29 cellular contexts compared by ENCODE assay signal in genomic region chr14:102058146-102058545, GRCh38. TPM values are rescaled to one million over a fixed set of nuclear protein-coding genes. Genes with fewer than 3 reads are reported as not detected.
DNase-seq lines count a peak whose midpoint lies in the region; TF ChIP-seq lines count a peak whose summit lies in the region.
"Had no signal": no experiment of that assay in that cellular context is flagged by ENCODE, and none has a peak within 500 bp of the region (broad histone marks: within the 10 kb centered on the region; RNA-seq: fewer than 3 reads in every experiment).

No MANE protein-coding gene starts in this region.

- DNase-seq in MCF 10A (ENCODE audit: unreplicated experiment) (no peak), breast epithelium (ENCODE audit: low spot score in 2 of 2) (no peak), iris pigment epithelial cell (ENCODE audit: low read depth) (peak; percentile 10), spleen (peak; percentile 47), MG63 (no peak), RPMI8226 (no peak), SKM-1 treated with dmso at 0.1 percent for 144 hours (lab: John Stamatoyannopoulos, UW; ENCODE audit: unreplicated experiment) (no peak)
- DNase-seq: 8988T; activated CD4-positive, alpha-beta T cell treated with anti-CD3 and anti-CD28 coated beads, Interleukin-2, amount 50 U/mL, for 48 hours; activated CD4-positive, CD25-positive, alpha-beta regulatory T cell treated with anti-CD3 and anti-CD28 coated beads, Interleukin-2, amount 50 U/mL, for 72 hours; activated naive CD4-positive, alpha-beta T cell treated with Interleukin-2 at 50 U/mL for 16 hours; amygdala; cortex of kidney; DND-41; foreskin fibroblast; heart left ventricle; left ventricle myocardium superior; NCI-H1105 treated with DMSO at 0.1 percent for 48 hours; NCI-H1930; NCI-H2171 treated with DMSO at 0.1 percent for 48 hours; NCI-H510A; stimulated activated naive CD8-positive, alpha-beta T cell treated with anti-CD3 and anti-CD28 coated beads, Interleukin-15, Interleukin-2, amounts not matched to agents 100 U/mL and 50 U/mL, for 24 hours; T-helper 17 cell had no signal

- no peaks in the 10 kb centered on the region for H3K27me3 ChIP-seq in breast epithelium
- H3K27me3 ChIP-seq in spleen (replicated peaks in 1 of 7) = no peaks in the 10 kb centered on the region
- no peaks in the 10 kb centered on the region for H3K27me3 ChIP-seq in MG63
- H3K27me3 ChIP-seq: cardiac muscle cell, heart left ventricle had no signal

- H3K4me1 Mint-ChIP-seq in MCF 10A (ENCODE audit: insufficient read depth, unreplicated experiment) (peaks cover 16% of the 10 kb centered on the region), brain (no peaks in the 10 kb centered on the region)

- H3K9me3 ChIP-seq in breast epithelium = no peaks in the 10 kb centered on the region
- H3K9me3 ChIP-seq in spleen = no peaks in the 10 kb centered on the region
- no peaks in the 10 kb centered on the region for H3K9me3 ChIP-seq in MG63
- H3K9me3 ChIP-seq: heart left ventricle had no signal

- H3K27ac ChIP-seq in breast epithelium (no peak overlapping the region), spleen (no peak overlapping the region)
- H3K27ac ChIP-seq: C4-2B, cardiac muscle cell, heart left ventricle, skin epidermis had no signal

- H3K4me3 ChIP-seq in breast epithelium = no peak overlapping the region
- no peak overlapping the region for H3K4me3 ChIP-seq in spleen
- no peak overlapping the region for H3K4me3 ChIP-seq in MG63
- H3K4me3 ChIP-seq: cardiac muscle cell, heart left ventricle, K562, skin epidermis had no signal

- intact Hi-C loops in MCF 10A (cut with micrococcal nuclease) (loop anchor here (5.0 kb wide), 1 partner anchor 96 kb away; the partner anchor contains the start of gene DYNC1H1), breast epithelium (cut with DNase I; ENCODE audit: low total_unique reads) (no loop called here), spleen (cut with DNase I; ENCODE audit: low total_unique reads) (no loop called here)

- POLR2A ChIA-PET in MCF 10A (lab: Yijun Ruan, JAX) = no interaction called here

- peaks cover 35% of the 10 kb centered on the region for H3K36me3 Mint-ChIP-seq in MCF 10A (ENCODE audit: insufficient read depth, unreplicated experiment)
- H3K36me3 Mint-ChIP-seq in brain = peaks cover 33% of the 10 kb centered on the region

- WGBS in spleen, 5 donors = 58 to 79% (median 71%) methylated on average over 7 of the region's 7 CpGs

- TSS peak; percentile 19 for BruUV-seq in MCF 10A (replicated peaks; lab: Mats Ljungman, UMichigan)

- no peaks in the 10 kb centered on the region for H3K4me1 ChIP-seq in breast epithelium
- peaks cover 0 to 30% (median 10%) of the 10 kb centered on the region in 6 donors for H3K4me1 ChIP-seq in spleen

- no peaks in the 10 kb centered on the region for H3K36me3 ChIP-seq in breast epithelium
- peaks cover 0 to 26% (median 3%) of the 10 kb centered on the region in 6 donors for H3K36me3 ChIP-seq in spleen
- H3K36me3 ChIP-seq in MG63 = no peaks in the 10 kb centered on the region
- H3K36me3 ChIP-seq: cardiac muscle cell had no signal

- H3K9me3 Mint-ChIP-seq in MCF 10A (ENCODE audit: unreplicated experiment) = no peaks in the 10 kb centered on the region
- H3K9me3 Mint-ChIP-seq in brain = peaks cover 0 to 6% (median 0%) of the 10 kb centered on the region in 5 experiments
- H3K9me3 Mint-ChIP-seq: endodermal cell had no signal

- H3K27me3 Mint-ChIP-seq in MCF 10A (ENCODE audit: insufficient read depth, unreplicated experiment) (no peaks in the 10 kb centered on the region), brain (no peaks in the 10 kb centered on the region)
- H3K27me3 Mint-ChIP-seq: T-helper 17 cell had no signal

- H3K4me3 Mint-ChIP-seq in MCF 10A (ENCODE audit: unreplicated experiment) = no peak overlapping the region
- H3K4me3 Mint-ChIP-seq in brain = no peak overlapping the region
- H3K4me3 Mint-ChIP-seq: T-helper 17 cell had no signal

- H3K27ac Mint-ChIP-seq in MCF 10A (ENCODE audit: low read depth, unreplicated experiment) = no peak overlapping the region
- H3K27ac Mint-ChIP-seq in brain = peak overlapping the region in 4 of 5 experiments; percentile 49 to 78 (median 71)
- H3K27ac Mint-ChIP-seq: T-helper 17 cell had no signal

- TF ChIP-seq POLR2A in breast epithelium (IDR thresholded peaks at IDR 0.05) (no peak), spleen (IDR thresholded peaks at IDR 0.05) (no peak)

- TF ChIP-seq CTCF in MCF 10A (IDR thresholded peaks at IDR 0.05; ENCODE audit: unreplicated experiment) (no peak), breast epithelium (IDR thresholded peaks at IDR 0.05) (no peak), brain (conservative IDR thresholded peaks at IDR 0.05) (no peak), spleen (IDR thresholded peaks at IDR 0.05 in 8 of 11, conservative IDR thresholded peaks at IDR 0.05 in 3 of 11) (no peak)

- CTCF ChIA-PET in MCF 10A (lab: Yijun Ruan, JAX) = interaction anchor here (0.6 kb wide), 1 partner anchor 75 kb away, joined by 6 read pairs; no protein-coding TSS in a partner anchor

RNA-seq across cellular contexts. Expression of gene HSP90AA1, which starts 28.7 kb away (rescaled TPM):
- total RNA-seq in MCF 10A (2022) (277 and 296 TPM in 2 replicates), breast epithelium (100 to 1,000 TPM; 467 to 860 (median 474) TPM), spleen (100 to 1,000 TPM; 162 to 395 (median 240) TPM)
- polyA plus RNA-seq in brain (ENCODE audit: insufficient read depth, low read depth, low replicate concordance) (470 TPM), spleen (100 to 1,000 TPM in 2 of 3 donors, 10 to 100 TPM in 1; 98.3 to 178 (median 139) TPM)
- 158 and 180 TPM in 2 replicates for total RNA-seq in MG63 (2014; rRNA removed; shearing (Covaris generic); ENCODE audit: low replicate concordance)

Comparison
In these comparisons a context has a peak if more than half of its experiments do, and no peak if none do; other contexts are left out.
1. DNase-seq: peak in iris pigment epithelial cell (single experiment) and spleen (single experiment); none in MCF 10A (single experiment), breast epithelium (0 of 2), MG63 (single experiment), RPMI8226 (single experiment) and SKM-1 treated with dmso at 0.1 percent for 144 hours (single experiment).